In genomic region chr5:4994994-4995393, GRCh38 we compare ENCODE assay signal across 16 cellular contexts.
DNase-seq lines count a peak whose midpoint lies in the region; ATAC-seq and TF ChIP-seq lines count a peak whose summit lies in the region.
"Had no signal": no experiment of that assay in that cellular context is flagged by ENCODE, and none has a peak within 500 bp of the region (broad histone marks: within the 10 kb centered on the region; RNA-seq: fewer than 3 reads in every experiment).

No MANE protein-coding gene starts in this region.

- no peak for TF ChIP-seq EP300 in tibial nerve (IDR thresholded peaks at IDR 0.05)

- H3K4me3 ChIP-seq in heart left ventricle (no peak overlapping the region), fibroblast of the aortic adventitia (ENCODE audit: low read depth, low read length) (no peak overlapping the region), tibial nerve (no peak overlapping the region)
- H3K4me3 ChIP-seq: spleen had no signal

- no peak for TF ChIP-seq CTCF in heart left ventricle (IDR thresholded peaks at IDR 0.05)
- no peak for TF ChIP-seq CTCF in fibroblast of the aortic adventitia (IDR thresholded peaks at IDR 0.05; ENCODE audit: insufficient read depth, low read length)
- no peak for TF ChIP-seq CTCF in tibial nerve (IDR thresholded peaks at IDR 0.05)

- peak; percentile 56 for ATAC-seq in Right ventricle myocardium superior (ENCODE audit: poor library complexity)
- ATAC-seq in heart left ventricle, result no peak
- no peak for ATAC-seq in HG03025 (IDR thresholded peaks at IDR 0.05; ENCODE audit: low FRiP score, unreplicated experiment)
- no peak for ATAC-seq in stimulated activated naive CD8-positive, alpha-beta T cell treated with anti-CD3 and anti-CD28 coated beads, Interleukin-15, Interleukin-2, amounts not matched to agents 100 U/mL and 50 U/mL, for 24 hours
- ATAC-seq: activated CD8-positive, alpha-beta memory T cell treated with anti-CD3 and anti-CD28 coated beads, Interleukin-2, amount 10 ng/mL, durations not matched to agents 7 days and 5 days had no signal

- DNase-seq in Right ventricle myocardium superior, result no peak
- DNase-seq in heart left ventricle, result no peak
- DNase-seq in RPMI7951 (ENCODE audit: low read depth), result peak; percentile 86
- peak; percentile 77 for DNase-seq in fibroblast of the aortic adventitia (ENCODE audit: low read depth)
- peak; percentile 65 for DNase-seq in stromal cell of bone marrow (ENCODE audit: low read depth)
- no peak for DNase-seq in stimulated activated naive CD8-positive, alpha-beta T cell treated with anti-CD3 and anti-CD28 coated beads, Interleukin-15, Interleukin-2, amounts not matched to agents 100 U/mL and 50 U/mL, for 24 hours
- no peak for DNase-seq in tibial nerve (ENCODE audit: low spot score in 2 of 2)
- DNase-seq: activated CD8-positive, alpha-beta memory T cell treated with anti-CD3 and anti-CD28 coated beads, Interleukin-2, amount 10 ng/mL, durations not matched to agents 7 days and 5 days; activated naive CD4-positive, alpha-beta T cell treated with anti-CD3 and anti-CD28 coated beads for 36 hours; erythroblast; KBM-7; NCI-H187; spleen had no signal

- H3K27me3 ChIP-seq in heart left ventricle (peaks cover 0 to 2% (median 0%) of the 10 kb centered on the region in 9 donors), tibial nerve (no peaks in the 10 kb centered on the region)
- H3K27me3 ChIP-seq: neutrophil, spleen had no signal

- H3K27ac ChIP-seq in heart left ventricle, result no peak overlapping the region
- no peak overlapping the region for H3K27ac ChIP-seq in tibial nerve
- H3K27ac ChIP-seq: neutrophil, spleen, VCaP had no signal

- no peak for TF ChIP-seq POLR2A in heart left ventricle (IDR thresholded peaks at IDR 0.05)
- TF ChIP-seq POLR2A in tibial nerve (IDR thresholded peaks at IDR 0.05), result no peak

- H3K36me3 ChIP-seq in heart left ventricle (no peaks in the 10 kb centered on the region), tibial nerve (no peaks in the 10 kb centered on the region)
- H3K36me3 ChIP-seq: neutrophil, spleen had no signal

- 67 to 75% (median 71%) methylated on average over 4 of the region's 4 CpGs for WGBS in heart left ventricle, 4 donors
- WGBS in tibial nerve, 2 donors, result 42 to 52% methylated on average over 4 of the region's 4 CpGs

- H3K4me1 ChIP-seq in heart left ventricle (no peaks in the 10 kb centered on the region), tibial nerve (no peaks in the 10 kb centered on the region)
- H3K4me1 ChIP-seq: spleen had no signal

- intact Hi-C loops in Right ventricle myocardium superior (cut with DNase I) (no loop called here), heart left ventricle (cut with DNase I) (no loop called here)

- peaks cover 0 to 3% (median 0%) of the 10 kb centered on the region in 12 donors for H3K9me3 ChIP-seq in heart left ventricle
- no peaks in the 10 kb centered on the region for H3K9me3 ChIP-seq in tibial nerve
- H3K9me3 ChIP-seq: neutrophil had no signal

Comparison
In these comparisons a context has a peak if more than half of its experiments do, and no peak if none do; other contexts are left out.
1. DNase-seq: peak in RPMI7951 (single experiment), fibroblast of the aortic adventitia (single experiment) and stromal cell of bone marrow (single experiment); none in Right ventricle myocardium superior (single experiment), heart left ventricle (0 of 5), stimulated activated naive CD8-positive, alpha-beta T cell treated with anti-CD3 and anti-CD28 coated beads, Interleukin-15, Interleukin-2, amounts not matched to agents 100 U/mL and 50 U/mL, for 24 hours (single experiment) and tibial nerve (0 of 2).